24 cellular contexts compared by ENCODE assay signal in the genomic region with DNA sequence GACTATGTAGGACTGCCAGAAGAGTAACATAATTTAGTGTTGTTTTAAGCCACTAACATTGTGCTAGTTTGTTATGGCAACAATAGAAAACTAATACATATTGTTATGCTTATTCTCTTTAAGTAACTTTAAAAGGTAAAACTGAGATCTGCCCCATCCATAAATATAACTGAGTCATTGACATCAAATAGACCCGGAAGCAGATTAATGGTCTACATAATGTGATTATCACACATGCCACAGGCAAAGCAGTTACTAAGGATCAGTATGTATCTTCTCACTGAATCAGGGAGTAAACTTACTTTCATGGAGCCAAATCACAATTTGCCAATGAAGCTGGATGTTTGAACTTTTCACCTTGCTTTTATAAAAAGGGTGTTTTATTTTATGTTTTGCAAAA.
DNase-seq lines count a peak whose midpoint lies in the region; ATAC-seq and TF ChIP-seq lines count a peak whose summit lies in the region.
"Had no signal": no experiment of that assay in that cellular context is flagged by ENCODE, and none has a peak within 500 bp of the region (broad histone marks: within the 10 kb centered on the region; RNA-seq: fewer than 3 reads in every experiment).

No MANE protein-coding gene starts in this region.

- peaks cover 18% of the 10 kb centered on the region for H3K4me1 Mint-ChIP-seq in activated T-cell treated with anti-CD3 and anti-CD28 coated beads, Interleukin-2, amount 50 U/mL, for 72 hours (ENCODE audit: low read depth)
- H3K4me1 Mint-ChIP-seq: T-cell had no signal

- H3K9me3 ChIP-seq in Panc1 (ENCODE audit: control insufficient read depth, insufficient read depth, low read depth, low read length), result peaks cover 17% of the 10 kb centered on the region; the same call in 1 of the 2 replicates
- no peaks in the 10 kb centered on the region for H3K9me3 ChIP-seq in colonic mucosa
- H3K9me3 ChIP-seq: BLaER1 treated with 17β-estradiol and CSF1 and Interleukin-3, amounts not matched to agents 10 nM and 100 nM had no signal

- no peaks in the 10 kb centered on the region for H3K9me3 Mint-ChIP-seq in activated T-cell treated with anti-CD3 and anti-CD28 coated beads, Interleukin-2, amount 50 U/mL, for 72 hours
- H3K9me3 Mint-ChIP-seq: CD4-positive, alpha-beta memory T cell; T-cell had no signal

- in situ Hi-C loops in Panc1 (cut with HindIII; ENCODE audit: low pct_unique_long_range_greater_than_20kb, low sequenced_read_pairs), result no loop called here

- H3K4me3 ChIP-seq in Panc1 (ENCODE audit: low read depth in 2 of 2, low read length in 2 of 2), result no peak overlapping the region
- H3K4me3 ChIP-seq in retinal pigment epithelial cell (ENCODE audit: low read length), result no peak overlapping the region
- H3K4me3 ChIP-seq in colonic mucosa, result no peak overlapping the region
- H3K4me3 ChIP-seq: BLaER1 treated with 17β-estradiol and CSF1 and Interleukin-3, amounts not matched to agents 10 nM and 100 nM had no signal

- no peak overlapping the region for H3K9ac ChIP-seq in colonic mucosa (ENCODE audit: low read depth in 2 of 2, low read length in 2 of 2)
- H3K9ac ChIP-seq: BLaER1 treated with 17β-estradiol and CSF1 and Interleukin-3, amounts not matched to agents 10 nM and 100 nM had no signal

- CTCF ChIA-PET in Panc1 (lab: Charles Lee), result no interaction called here

- no peaks in the 10 kb centered on the region for H3K36me3 ChIP-seq in Panc1 (ENCODE audit: control insufficient read depth, insufficient read depth, low read length)
- H3K36me3 ChIP-seq in colonic mucosa, result no peaks in the 10 kb centered on the region
- H3K36me3 ChIP-seq: BLaER1 treated with 17β-estradiol and CSF1 and Interleukin-3, amounts not matched to agents 10 nM and 100 nM had no signal

- DNase-seq in DMS53 (lab: John Stamatoyannopoulos, UW), result peak; percentile 45
- no peak for DNase-seq in DMS53 treated with DMSO at 0.1 percent for 48 hours (lab: John Stamatoyannopoulos, UW; ENCODE audit: unreplicated experiment)
- DNase-seq in M059J (ENCODE audit: low read depth), result peak; percentile 47
- DNase-seq in Panc1 (ENCODE audit: low read depth, low spot score), result no peak
- DNase-seq in retinal pigment epithelial cell (ENCODE audit: low read depth), result peak; percentile 6
- no peak for DNase-seq in colonic mucosa
- DNase-seq in activated T-cell treated with anti-CD3 and anti-CD28 coated beads, Interleukin-2, amount 50 U/mL, for 72 hours, result no peak
- DNase-seq: CD4-positive, alpha-beta memory T cell; DMS153; EL; GF-D8; KBM-7; NCI-H1105; NCI-H146; NCI-H2029; NCI-H226; NCI-H510A treated with DMSO at 0.1 percent for 48 hours; NCI-H774; SIG-M5; T-cell had no signal

- ATAC-seq in Panc1, result no peak
- no peak for ATAC-seq in GM18868 (IDR thresholded peaks at IDR 0.05; ENCODE audit: unreplicated experiment)
- no peak for ATAC-seq in activated T-cell treated with anti-CD3 and anti-CD28 coated beads, Interleukin-2, amount 50 U/mL, for 72 hours (replicated peaks in 1 of 2)
- ATAC-seq: T-cell had no signal

- intact Hi-C loops in Panc1 (cut with micrococcal nuclease; ENCODE audit: unreplicated experiment), result loop anchor here (10.0 kb wide), 2 partner anchors 230 to 320 kb away; a partner anchor contains a TSS
- intact Hi-C loops in colonic mucosa (cut with DNase I), result loop anchor here (5.0 to 10.0 kb wide), 2 partner anchors 180 to 637 kb away; no protein-coding TSS in a partner anchor

- no TSS peak for BruUV-seq in Panc1 (replicated peaks; lab: Mats Ljungman, UMichigan)

- no peaks in the 10 kb centered on the region for H3K27me3 Mint-ChIP-seq in activated T-cell treated with anti-CD3 and anti-CD28 coated beads, Interleukin-2, amount 50 U/mL, for 72 hours (ENCODE audit: low read depth)
- H3K27me3 Mint-ChIP-seq: CD4-positive, alpha-beta memory T cell; T-cell had no signal

- H3K4me3 Mint-ChIP-seq in activated T-cell treated with anti-CD3 and anti-CD28 coated beads, Interleukin-2, amount 50 U/mL, for 72 hours, result no peak overlapping the region
- H3K4me3 Mint-ChIP-seq: CD4-positive, alpha-beta memory T cell; T-cell had no signal

- no peak for TF ChIP-seq CTCF in Panc1 (IDR thresholded peaks at IDR 0.05)
- no peak for TF ChIP-seq CTCF in retinal pigment epithelial cell (conservative IDR thresholded peaks at IDR 0.05; ENCODE audit: low read depth, low read length)
- TF ChIP-seq CTCF in colonic mucosa (IDR thresholded peaks at IDR 0.05), result no peak

- H3K27ac Mint-ChIP-seq in activated T-cell treated with anti-CD3 and anti-CD28 coated beads, Interleukin-2, amount 50 U/mL, for 72 hours, result no peak overlapping the region
- H3K27ac Mint-ChIP-seq: T-cell had no signal

- peaks cover 10% of the 10 kb centered on the region for H3K4me1 ChIP-seq in Panc1 (ENCODE audit: control insufficient read depth, insufficient read depth, low read length)
- H3K4me1 ChIP-seq in colonic mucosa, result no peaks in the 10 kb centered on the region

- no peaks in the 10 kb centered on the region for H3K36me3 Mint-ChIP-seq in activated T-cell treated with anti-CD3 and anti-CD28 coated beads, Interleukin-2, amount 50 U/mL, for 72 hours (ENCODE audit: insufficient read depth in 2 of 2)
- H3K36me3 Mint-ChIP-seq: CD4-positive, alpha-beta memory T cell; T-cell had no signal

- H3K27me3 ChIP-seq in Panc1 (ENCODE audit: control insufficient read depth, insufficient read depth, low read length), result no peaks in the 10 kb centered on the region
- H3K27me3 ChIP-seq in colonic mucosa, result no peaks in the 10 kb centered on the region
- H3K27me3 ChIP-seq: BLaER1 treated with 17β-estradiol and CSF1 and Interleukin-3, amounts not matched to agents 10 nM and 100 nM had no signal

- H3K27ac ChIP-seq in Panc1 (ENCODE audit: low read length) (peak overlapping the region; percentile 48), colonic mucosa (no peak overlapping the region)
- H3K27ac ChIP-seq: 22Rv1; BLaER1 treated with 17β-estradiol and CSF1 and Interleukin-3, amounts not matched to agents 10 nM and 100 nM; RWPE1 had no signal

- POLR2A ChIA-PET in Panc1 (lab: Charles Lee), result interaction anchor here (0.7 kb wide), 2 partner anchors 51 to 320 kb away, joined by 4 to 9 read pairs; no protein-coding TSS in a partner anchor

Comparison
In these comparisons a context has a peak if more than half of its experiments do, and no peak if none do; other contexts are left out.
1. DNase-seq: peak in DMS53 (single experiment), M059J (single experiment) and retinal pigment epithelial cell (single experiment); none in DMS53 treated with DMSO at 0.1 percent for 48 hours (single experiment), Panc1 (single experiment), colonic mucosa (single experiment) and activated T-cell treated with anti-CD3 and anti-CD28 coated beads, Interleukin-2, amount 50 U/mL, for 72 hours (0 of 2).